In genomic region chr1:8871965-8872399, GRCh38 we compare ENCODE assay signal across 13 cellular contexts. TPM values are rescaled to one million over a fixed set of nuclear protein-coding genes. Genes with fewer than 3 reads are reported as not detected.
A peak's percentile ranks its signal among the peaks of the same experiment; 100 is the strongest.
DNase-seq lines count a peak whose midpoint lies in the region; ATAC-seq and TF ChIP-seq lines count a peak whose summit lies in the region.
"Had no signal": no experiment of that assay in that cellular context is flagged by ENCODE, and none has a peak within 500 bp of the region (broad histone marks: within the 10 kb centered on the region; RNA-seq: fewer than 3 reads in every experiment).

No MANE protein-coding gene starts in this region.

- H3K4me1 ChIP-seq in hepatocyte (ENCODE audit: insufficient read depth): peaks cover 54% of the 10 kb centered on the region
- peaks cover 7 to 65% (median 56%) of the 10 kb centered on the region in 5 donors for H3K4me1 ChIP-seq in subcutaneous abdominal adipose tissue (ENCODE audit: control insufficient read depth in 5 of 5, insufficient read depth in 5 of 5, low read length in 5 of 5)
- H3K4me1 ChIP-seq: BE2C had no signal

- no peak for TF ChIP-seq CTCF in hepatocyte (IDR thresholded peaks at IDR 0.05; ENCODE audit: poor library complexity)

- H3K4me1 Mint-ChIP-seq in activated T-cell treated with anti-CD3 and anti-CD28 coated beads, Interleukin-2, amount 50 U/mL, for 72 hours (ENCODE audit: low read depth): peaks cover 90% of the 10 kb centered on the region
- peaks cover 59% of the 10 kb centered on the region for H3K4me1 Mint-ChIP-seq in activated T-helper 2 cell treated with anti-CD3 and anti-CD28 coated beads, Interferon-gamma antibody, Interleukin-2, Interleukin-4, amounts not matched to agents 10 μg/mL and 5 μg/mL and 100 μg/mL, durations not matched to agents 14 hours and 24 hours and 36 hours (ENCODE audit: low read depth)

- H3K36me3 Mint-ChIP-seq in activated T-cell treated with anti-CD3 and anti-CD28 coated beads, Interleukin-2, amount 50 U/mL, for 72 hours (ENCODE audit: insufficient read depth in 2 of 2): peaks cover 48 to 66% of the 10 kb centered on the region in 2 donors
- peaks cover 94% of the 10 kb centered on the region for H3K36me3 Mint-ChIP-seq in activated T-helper 2 cell treated with anti-CD3 and anti-CD28 coated beads, Interferon-gamma antibody, Interleukin-2, Interleukin-4, amounts not matched to agents 10 μg/mL and 5 μg/mL and 100 μg/mL, durations not matched to agents 14 hours and 24 hours and 36 hours (ENCODE audit: low read depth)

- DNase-seq in activated T-cell treated with anti-CD3 and anti-CD28 coated beads, Interleukin-2, amount 50 U/mL, for 72 hours: no peak
- no peak for DNase-seq in activated T-cell treated with anti-CD3 and anti-CD28 coated beads, Interleukin-2, amount 50 U/mL, for 1 hour
- no peak for DNase-seq in activated T-helper 2 cell treated with anti-CD3 and anti-CD28 coated beads, Interferon-gamma antibody, Interleukin-2, Interleukin-4, amounts not matched to agents 10 μg/mL and 5 μg/mL and 100 μg/mL, durations not matched to agents 14 hours and 24 hours and 36 hours (ENCODE audit: low spot score)
- DNase-seq in hepatocyte (ENCODE audit: low spot score) (no peak), NCI-H2171 treated with DMSO at 0.1 percent for 48 hours (lab: John Stamatoyannopoulos, UW) (no peak)
- no peak for DNase-seq in stimulated activated CD4-positive, alpha-beta T cell treated with anti-CD3 and anti-CD28 coated beads, Interleukin-4, amount 100 ng/mL, for 1 hour
- DNase-seq: activated effector memory CD4-positive, alpha-beta T cell treated with anti-CD3 and anti-CD28 coated beads, Interleukin-2, amount 50 U/mL, for 16 hours; BE2C; H7; NCI-H2171; stimulated activated CD4-positive, alpha-beta T cell treated with anti-CD3 and anti-CD28 coated beads, Interleukin-4, amount 100 ng/mL, for 4 hours had no signal

- H3K36me3 ChIP-seq in hepatocyte (replicated peaks; ENCODE audit: insufficient read depth, low read depth) (peaks cover 6% of the 10 kb centered on the region), subcutaneous abdominal adipose tissue (ENCODE audit: control insufficient read depth in 5 of 5, insufficient read depth in 5 of 5, low read length in 5 of 5) (peaks cover 8 to 82% (median 65%) of the 10 kb centered on the region in 5 donors)

- H3K79me2 ChIP-seq in hepatocyte: peaks cover 80% of the 10 kb centered on the region

- H3K4me3 ChIP-seq in hepatocyte: no peak overlapping the region
- H3K4me3 ChIP-seq in subcutaneous abdominal adipose tissue (ENCODE audit: low read depth in 1 of 5, low read length in 5 of 5): no peak overlapping the region

- H3K9ac ChIP-seq in subcutaneous abdominal adipose tissue (ENCODE audit: low read length in 5 of 5): peak overlapping the region in 1 of 5 donors; percentile 26

- no peaks in the 10 kb centered on the region for H3K27me3 Mint-ChIP-seq in activated T-cell treated with anti-CD3 and anti-CD28 coated beads, Interleukin-2, amount 50 U/mL, for 72 hours (ENCODE audit: low read depth)
- H3K27me3 Mint-ChIP-seq in activated T-helper 2 cell treated with anti-CD3 and anti-CD28 coated beads, Interferon-gamma antibody, Interleukin-2, Interleukin-4, amounts not matched to agents 10 μg/mL and 5 μg/mL and 100 μg/mL, durations not matched to agents 14 hours and 24 hours and 36 hours (ENCODE audit: low read depth): no peaks in the 10 kb centered on the region

- H2AFZ ChIP-seq in hepatocyte: no peak overlapping the region

- no peaks in the 10 kb centered on the region for H3K27me3 ChIP-seq in hepatocyte
- H3K27me3 ChIP-seq in subcutaneous abdominal adipose tissue (ENCODE audit: control insufficient read depth in 5 of 5, insufficient read depth in 4 of 5, low read length in 5 of 5): no peaks in the 10 kb centered on the region
- H3K27me3 ChIP-seq: BE2C had no signal

- H3K9me2 ChIP-seq in hepatocyte (replicated peaks; ENCODE audit: insufficient read depth): no peaks in the 10 kb centered on the region

- H3K9me3 ChIP-seq in hepatocyte (ENCODE audit: low read depth): no peaks in the 10 kb centered on the region
- H3K9me3 ChIP-seq in subcutaneous abdominal adipose tissue (ENCODE audit: control insufficient read depth in 5 of 5, low read length in 5 of 5): no peaks in the 10 kb centered on the region
- H3K9me3 ChIP-seq: BE2C had no signal

- no peak overlapping the region for H3K4me2 ChIP-seq in hepatocyte

- H3K9me3 Mint-ChIP-seq in activated T-cell treated with anti-CD3 and anti-CD28 coated beads, Interleukin-2, amount 50 U/mL, for 72 hours: no peaks in the 10 kb centered on the region
- no peaks in the 10 kb centered on the region for H3K9me3 Mint-ChIP-seq in activated T-helper 2 cell treated with anti-CD3 and anti-CD28 coated beads, Interferon-gamma antibody, Interleukin-2, Interleukin-4, amounts not matched to agents 10 μg/mL and 5 μg/mL and 100 μg/mL, durations not matched to agents 14 hours and 24 hours and 36 hours

- H3K4me3 Mint-ChIP-seq in activated T-cell treated with anti-CD3 and anti-CD28 coated beads, Interleukin-2, amount 50 U/mL, for 72 hours: peak overlapping the region; percentile 82 to 87
- H3K4me3 Mint-ChIP-seq in activated T-helper 2 cell treated with anti-CD3 and anti-CD28 coated beads, Interferon-gamma antibody, Interleukin-2, Interleukin-4, amounts not matched to agents 10 μg/mL and 5 μg/mL and 100 μg/mL, durations not matched to agents 14 hours and 24 hours and 36 hours (ENCODE audit: low read depth): peak overlapping the region; percentile 98

- peak overlapping the region; percentile 98 for H3K27ac ChIP-seq in hepatocyte
- H3K27ac ChIP-seq in subcutaneous abdominal adipose tissue (ENCODE audit: low read depth, low read length): peak overlapping the region; percentile 59

- peak overlapping the region; percentile 97 for H3K27ac Mint-ChIP-seq in activated T-cell treated with anti-CD3 and anti-CD28 coated beads, Interleukin-2, amount 50 U/mL, for 72 hours
- peak overlapping the region; percentile 80 for H3K27ac Mint-ChIP-seq in activated T-helper 2 cell treated with anti-CD3 and anti-CD28 coated beads, Interferon-gamma antibody, Interleukin-2, Interleukin-4, amounts not matched to agents 10 μg/mL and 5 μg/mL and 100 μg/mL, durations not matched to agents 14 hours and 24 hours and 36 hours

- intact Hi-C loops in activated T-helper 2 cell treated with anti-CD3 and anti-CD28 coated beads, Interferon-gamma antibody, Interleukin-2, Interleukin-4, amounts not matched to agents 10 μg/mL and 5 μg/mL and 100 μg/mL, durations not matched to agents 14 hours and 24 hours and 36 hours (cut with micrococcal nuclease): loop anchor here (10.0 kb wide), 1 partner anchor 57 kb away; the partner anchor contains the start of gene RERE

- WGBS in hepatocyte (ENCODE audit: low lambda C conversion rate, missing lambda C conversion rate): 71% methylated on average over 5 of the region's 5 CpGs

- H4K20me1 ChIP-seq in hepatocyte (ENCODE audit: insufficient read depth, poor library complexity, severe bottlenecking): peaks cover 71% of the 10 kb centered on the region

- no peak for ATAC-seq in activated T-cell treated with anti-CD3 and anti-CD28 coated beads, Interleukin-2, amount 50 U/mL, for 72 hours (replicated peaks in 1 of 2)
- no peak for ATAC-seq in GM21526 (IDR thresholded peaks at IDR 0.05; ENCODE audit: low FRiP score, unreplicated experiment)

RNA-seq across cellular contexts. Expression of gene ENO1, which starts 6.5 kb away (rescaled TPM):
- total RNA-seq in activated T-cell treated with anti-CD3 and anti-CD28 coated beads, Interleukin-2, amount 50 U/mL, for 72 hours: 1,000 to 10,000 TPM; 1,803 to 1,841 TPM
- total RNA-seq in activated T-helper 2 cell treated with anti-CD3 and anti-CD28 coated beads, Interferon-gamma antibody, Interleukin-2, Interleukin-4, amounts not matched to agents 10 μg/mL and 5 μg/mL and 100 μg/mL, durations not matched to agents 14 hours and 24 hours and 36 hours: 3,630 and 3,637 TPM in 2 replicates
- 580 and 659 TPM in 2 replicates for total RNA-seq in hepatocyte
- 868 and 876 TPM in 2 replicates for polyA plus RNA-seq in hepatocyte

RNA-seq across cellular contexts. Expression of gene RERE, which starts 54.5 kb away (rescaled TPM):
- total RNA-seq in activated T-cell treated with anti-CD3 and anti-CD28 coated beads, Interleukin-2, amount 50 U/mL, for 72 hours: 100 to 1,000 TPM in 1 of 2 donors, 10 to 100 TPM in 1; 98.7 to 105 TPM
- 139 and 154 TPM in 2 replicates for total RNA-seq in activated T-helper 2 cell treated with anti-CD3 and anti-CD28 coated beads, Interferon-gamma antibody, Interleukin-2, Interleukin-4, amounts not matched to agents 10 μg/mL and 5 μg/mL and 100 μg/mL, durations not matched to agents 14 hours and 24 hours and 36 hours
- total RNA-seq in hepatocyte: 39.8 and 46.0 TPM in 2 replicates
- polyA plus RNA-seq in hepatocyte: 62.8 and 74.3 TPM in 2 replicates
